ENCODE assay signal across 8 cellular contexts in genomic region chr4:98663226-98664006, GRCh38. TPM values are rescaled to one million over a fixed set of nuclear protein-coding genes. Genes with fewer than 3 reads are reported as not detected.
DNase-seq lines count a peak whose midpoint lies in the region; ATAC-seq, FAIRE-seq and TF ChIP-seq lines count a peak whose summit lies in the region.

No MANE protein-coding gene starts in this region.

- 31% methylated on average over 5 of the region's 10 CpGs for WGBS in right lobe of liver (ENCODE audit: insufficient coverage, low coverage, low lambda C conversion rate, missing lambda C conversion rate)
- 52% methylated on average over 10 of the region's 10 CpGs for WGBS in HepG2 (ENCODE audit: low lambda C conversion rate)

- TF ChIP-seq EP300 in HepG2 (IDR thresholded peaks at IDR 0.05; ENCODE audit: low read depth in 2 of 2, low read length in 2 of 2) (no peak), HepG2 (CRISPR knock-in tag; IDR thresholded peaks at IDR 0.05; ENCODE audit: borderline replicate concordance) (no peak)

- no peak overlapping the region for H3K4me2 ChIP-seq in HepG2 (ENCODE audit: low read depth, low read length)

- H3K36me3 ChIP-seq in right lobe of liver (no peaks in the 10 kb centered on the region), HepG2 (replicated peaks in 1 of 2; ENCODE audit: control insufficient read depth in 1 of 2, insufficient read depth in 2 of 2, low read length in 2 of 2) (no peaks in the 10 kb centered on the region)

- H3K27ac ChIP-seq in right lobe of liver (no peak overlapping the region), HepG2 (ENCODE audit: extremely low read length, insufficient read depth, low read length) (no peak overlapping the region)

- intact Hi-C loops in right lobe of liver (cut with DNase I) = no loop called here
- intact Hi-C loops in HepG2 (cut with micrococcal nuclease; ENCODE audit: unreplicated experiment) = no loop called here

- TF ChIP-seq RAD21 in HepG2 (CRISPR knock-in tag; IDR thresholded peaks at IDR 0.05) = no peak

- peaks cover 0 to 5% (median 0%) of the 10 kb centered on the region in 4 donors for H3K4me1 ChIP-seq in right lobe of liver
- H3K4me1 ChIP-seq in HepG2 (ENCODE audit: insufficient read depth, low read length) = no peaks in the 10 kb centered on the region

- no peaks in the 10 kb centered on the region for H3K27me3 ChIP-seq in right lobe of liver
- peaks cover 0 to 19% of the 10 kb centered on the region in 2 experiments; a peak in 2 of 5 replicates for H3K27me3 ChIP-seq in HepG2 (ENCODE audit: control insufficient read depth in 1 of 2, insufficient read depth in 2 of 2, low read length in 2 of 2)

- H3K4me3 ChIP-seq in right lobe of liver = no peak overlapping the region
- no peak overlapping the region for H3K4me3 ChIP-seq in HepG2 (replicated peaks in 1 of 3; ENCODE audit: insufficient read depth in 1 of 3, low read depth in 2 of 3, low read length in 3 of 3)

- ATAC-seq in right lobe of liver (peak in 3 of 4 donors; percentile 9 to 59 (median 40)), HepG2 (no peak), HG03439 (IDR thresholded peaks at IDR 0.05; ENCODE audit: unreplicated experiment) (peak; percentile 65)

- H3K9me3 ChIP-seq in right lobe of liver = no peaks in the 10 kb centered on the region
- no peaks in the 10 kb centered on the region for H3K9me3 ChIP-seq in HepG2 (ENCODE audit: low read length)

- DNase-seq in right lobe of liver (peak in 1 of 3 donors; percentile 21), HepG2 (ENCODE audit: low spot score) (no peak), islet precursor cell (peak; percentile 49), mesenteric fat pad (ENCODE audit: low spot score) (no peak), NCI-H526 (lab: John Stamatoyannopoulos, UW) (no peak), cerebellar cortex (ENCODE audit: low spot score) (no peak)
- peak; percentile 56 to 67 for DNase-seq in activated CD4-positive, alpha-beta T cell treated with anti-CD3 and anti-CD28 coated beads, Interleukin-2, amount 50 U/mL, for 4 hours

- TF ChIP-seq CTCF in right lobe of liver (IDR thresholded peaks at IDR 0.05) = no peak
- TF ChIP-seq CTCF in HepG2 (CRISPR knock-in tag; IDR thresholded peaks at IDR 0.05) = no peak

- CTCF ChIA-PET in HepG2 (lab: Yijun Ruan, JAX; ENCODE audit: low intra/inter-chr PET ratio, low total read pairs) = no interaction called here

- in situ Hi-C loops in HepG2 (cut with HindIII; ENCODE audit: extremely low pct_ligation_motif_present, low pct_unique_long_range_greater_than_20kb) = no loop called here

- no peak for FAIRE-seq in HepG2 (lab: Jason Lieb, UNC)

- no peak overlapping the region for H2AFZ ChIP-seq in HepG2 (ENCODE audit: low read length)

- no peak overlapping the region for H3K9ac ChIP-seq in HepG2 (ENCODE audit: insufficient read depth, low read depth, low read length)

- no peaks in the 10 kb centered on the region for H3K79me2 ChIP-seq in HepG2 (ENCODE audit: insufficient read depth, low read length)

- no peaks in the 10 kb centered on the region for H4K20me1 ChIP-seq in HepG2 (ENCODE audit: insufficient read depth, low read length)

- BruUV-seq in HepG2 (replicated peaks; lab: Mats Ljungman, UMichigan) = no TSS peak

- POLR2A ChIA-PET in HepG2 (lab: Yijun Ruan, JAX) = no interaction called here

- TF ChIP-seq POLR2A in right lobe of liver (IDR thresholded peaks at IDR 0.05) (no peak), HepG2 (IDR thresholded peaks at IDR 0.05; ENCODE audit: insufficient read depth in 1 of 2, low read depth in 2 of 2, low read length in 2 of 2) (no peak)

TF ChIP-seq in HepG2, 621 proteins besides CTCF, POLR2A, EP300 and RAD21:
- TF ChIP-seq RFXAP (CRISPR knock-in tag; IDR thresholded peaks at IDR 0.05; ENCODE audit: borderline replicate concordance) = no peak
- no peak for TF ChIP-seq IRF1 (CRISPR knock-in tag; IDR thresholded peaks at IDR 0.05; ENCODE audit: low read depth)
- no peak for TF ChIP-seq ZFAT (CRISPR knock-in tag; conservative IDR thresholded peaks at IDR 0.05)
- TF ChIP-seq MXD3 (CRISPR knock-in tag; IDR thresholded peaks at IDR 0.05) = no peak
- no peak for TF ChIP-seq ZNF703 (CRISPR knock-in tag; IDR thresholded peaks at IDR 0.05; ENCODE audit: borderline replicate concordance)
- no peak for TF ChIP-seq ZNF256 (CRISPR knock-in tag; conservative IDR thresholded peaks at IDR 0.05)

RNA-seq across cellular contexts. Expression of gene TSPAN5, which starts 5.0 kb away (rescaled TPM):
- total RNA-seq in right lobe of liver (1 to 10 TPM in 1 of 6 experiments, under 1 TPM in 5; 0.12 to 1.2 (median 0.50) TPM), HepG2 (2016; rRNA removed; fragmentation: Illumina TruSeq; extraction: Trizol) (0.18 and 0.20 TPM in 2 replicates), mesenteric fat pad (1.4 TPM)
- total RNA-seq in HepG2 (2016; cell fraction: cytosol; rRNA removed; fragmentation: Illumina TruSeq; extraction: Trizol; ENCODE audit: low read depth) = 0.10 TPM in 1 of 2 replicates, not detected in the other
- 0.21 and 0.22 TPM in 2 replicates for total RNA-seq in HepG2 (2016; cell fraction: insoluble cytoplasmic fraction; rRNA removed; fragmentation: Illumina TruSeq; extraction: Trizol)
- total RNA-seq in HepG2 (2016; cell fraction: membrane; rRNA removed; fragmentation: Illumina TruSeq; extraction: Trizol) = 0.09 and 0.14 TPM in 2 replicates
- total RNA-seq in HepG2 (2016; cell fraction: nucleus; rRNA removed; fragmentation: Illumina TruSeq; extraction: Trizol) = 0.28 and 0.31 TPM in 2 replicates
- polyA plus RNA-seq in HepG2 (2011; rRNA removed) = 0.47 and 0.53 TPM in 2 replicates
- 0.28 and 0.49 TPM in 2 replicates for polyA plus RNA-seq in HepG2 (2011; cell fraction: cytosol; rRNA removed)
- polyA plus RNA-seq in HepG2 (2011; cell fraction: nucleus; rRNA removed) = 0.29 TPM in 2 replicates
- 0.11 and 0.32 TPM in 2 replicates for polyA plus RNA-seq in HepG2 (2012)
- polyA plus RNA-seq in HepG2 (2016; cell fraction: cytosol; fragmentation: Illumina TruSeq; extraction: Trizol; ENCODE audit: low read depth) = 0.02 TPM in 1 of 2 replicates, not detected in the other
- 0.14 and 0.21 TPM in 2 replicates for polyA plus RNA-seq in HepG2 (2016; cell fraction: insoluble cytoplasmic fraction; fragmentation: Illumina TruSeq; extraction: Trizol; ENCODE audit: low read depth)
- 0.05 and 0.06 TPM in 2 replicates for polyA plus RNA-seq in HepG2 (2016; cell fraction: membrane; fragmentation: Illumina TruSeq; extraction: Trizol; ENCODE audit: low read depth)
- 0.47 and 0.59 TPM in 2 replicates for polyA plus RNA-seq in HepG2 (2016; cell fraction: nucleus; fragmentation: Illumina TruSeq; extraction: Trizol; ENCODE audit: insufficient read depth, low read depth)
- 0.09 and 0.40 TPM in 2 replicates for polyA minus RNA-seq in HepG2 (2011; rRNA and poly(A)+ RNA removed; ENCODE audit: low replicate concordance)
- 0.26 and 0.40 TPM in 2 replicates for polyA minus RNA-seq in HepG2 (2011; cell fraction: cytosol; rRNA and poly(A)+ RNA removed)
- 0.13 and 1.1 TPM in 2 replicates for polyA minus RNA-seq in HepG2 (2011; cell fraction: nucleus; rRNA and poly(A)+ RNA removed)

Comparison
In these comparisons a context has a peak if more than half of its experiments do, and no peak if none do; other contexts are left out.
1. DNase-seq: peak in activated CD4-positive, alpha-beta T cell treated with anti-CD3 and anti-CD28 coated beads, Interleukin-2, amount 50 U/mL, for 4 hours (2 of 2) and islet precursor cell (single experiment); none in HepG2 (single experiment), mesenteric fat pad (single experiment), NCI-H526 (0 of 2) and cerebellar cortex (single experiment).